ENCODE assay signal across 19 cellular contexts in the genomic region with DNA sequence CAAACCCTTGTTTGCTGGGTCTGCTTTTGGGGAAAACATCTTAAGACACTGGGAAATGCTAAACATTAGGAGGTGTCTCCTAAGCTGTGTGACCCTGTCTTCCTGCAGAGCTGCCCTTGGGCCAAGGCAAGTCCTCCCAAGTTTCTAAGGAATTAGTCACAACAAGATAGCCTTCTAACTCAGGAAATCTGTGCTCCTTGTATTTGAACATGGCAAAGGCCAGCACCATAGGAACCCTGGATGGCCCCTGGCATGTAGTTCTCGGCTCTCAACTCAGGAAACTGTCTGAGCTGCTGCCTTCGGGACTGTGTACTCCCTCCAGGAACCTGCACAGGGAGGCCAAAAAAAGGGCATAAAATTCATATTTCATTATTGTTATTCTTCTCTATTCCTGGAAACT. TPM values are rescaled to one million over a fixed set of nuclear protein-coding genes. Genes with fewer than 3 reads are reported as not detected.
A peak's percentile ranks its signal among the peaks of the same experiment; 100 is the strongest.
DNase-seq lines count a peak whose midpoint lies in the region; ATAC-seq and TF ChIP-seq lines count a peak whose summit lies in the region.
"Had no signal": no experiment of that assay in that cellular context is flagged by ENCODE, and none has a peak within 500 bp of the region (broad histone marks: within the 10 kb centered on the region; RNA-seq: fewer than 3 reads in every experiment).

No MANE protein-coding gene starts in this region.

- H3K9me3 ChIP-seq in trophoblast cell (ENCODE audit: insufficient read depth, low read depth, low read length): no peaks in the 10 kb centered on the region
- H3K9me3 ChIP-seq: right atrium auricular region, stomach, uterus had no signal

- H3K36me3 ChIP-seq in trophoblast cell (ENCODE audit: control insufficient read depth in 1 of 2, insufficient read depth in 2 of 2, low read length in 2 of 2): peaks cover 0 to 7% of the 10 kb centered on the region in 2 experiments
- H3K36me3 ChIP-seq: right atrium auricular region, uterus had no signal

- no peak overlapping the region for H3K9ac ChIP-seq in trophoblast cell (ENCODE audit: low read length)

- no peak overlapping the region for H3K4ac ChIP-seq in trophoblast cell (ENCODE audit: low read depth, low read length)

- H2BK12ac ChIP-seq in trophoblast cell (ENCODE audit: low read length): no peak overlapping the region

- peaks cover 16% of the 10 kb centered on the region in 2 experiments for H3K4me1 ChIP-seq in trophoblast cell (ENCODE audit: control insufficient read depth in 1 of 2, insufficient read depth in 2 of 2, low read length in 2 of 2)

- H3K27ac ChIP-seq in RWPE1: peak overlapping the region; percentile 76
- peak overlapping the region; percentile 54 for H3K27ac ChIP-seq in epithelial cell of prostate
- H3K27ac ChIP-seq in trophoblast cell (ENCODE audit: low read depth, low read length): no peak overlapping the region
- H3K27ac ChIP-seq: right atrium auricular region, stomach, uterus had no signal

- POLR2A ChIA-PET in RWPE1 (lab: Yijun Ruan, JAX; ENCODE audit: low non-redundant PET): no interaction called here

- no peaks in the 10 kb centered on the region for H3K79me2 ChIP-seq in trophoblast cell (ENCODE audit: control insufficient read depth, insufficient read depth, low read length, poor library complexity)

- no peaks in the 10 kb centered on the region for H3K79me1 ChIP-seq in trophoblast cell (ENCODE audit: low read length)

- H2BK120ac ChIP-seq in trophoblast cell (ENCODE audit: insufficient read depth, low read length, poor library complexity): no peak overlapping the region

- H3K23ac ChIP-seq in trophoblast cell (ENCODE audit: low read length): no peak overlapping the region

- H3K27me3 ChIP-seq in trophoblast cell (ENCODE audit: insufficient read depth, low read length): no peaks in the 10 kb centered on the region
- H3K27me3 ChIP-seq: right atrium auricular region, uterus had no signal

- no peak overlapping the region for H4K12ac ChIP-seq in trophoblast cell (ENCODE audit: low read depth, low read length)

- no peak overlapping the region for H2AK5ac ChIP-seq in trophoblast cell (ENCODE audit: low read length)

- WGBS in trophoblast cell (ENCODE audit: extremely low coverage, insufficient coverage, insufficient read length): no CpG with 5 or more reads among the region's 2 CpGs

- H4K91ac ChIP-seq in trophoblast cell (ENCODE audit: low read depth, low read length): no peak overlapping the region

- H2BK5ac ChIP-seq in trophoblast cell (ENCODE audit: low read depth, low read length, poor library complexity): no peak overlapping the region

- no peak overlapping the region for H3K4me3 ChIP-seq in trophoblast cell (ENCODE audit: low read depth, low read length)
- H3K4me3 ChIP-seq: right atrium auricular region, stomach, uterus had no signal

- no peak for TF ChIP-seq CTCF in RWPE1 (conservative IDR thresholded peaks at IDR 0.05; ENCODE audit: low read depth)

- CTCF ChIA-PET in RWPE1 (lab: Yijun Ruan, JAX): interaction anchor here (0.6 to 1.4 kb wide), 4 partner anchors 35 to 392 kb away, joined by 3 to 4 read pairs (median 4); no protein-coding TSS in a partner anchor

- no peak overlapping the region for H3K14ac ChIP-seq in trophoblast cell (ENCODE audit: low read length)

- H2AFZ ChIP-seq in trophoblast cell (ENCODE audit: insufficient read depth, low read length, poor library complexity): no peak overlapping the region

- no peak overlapping the region for H3K18ac ChIP-seq in trophoblast cell (ENCODE audit: low read length)

- DNase-seq in EH (ENCODE audit: low read depth) (peak; percentile 78), RWPE1 (ENCODE audit: low spot score) (peak; percentile 52), epithelial cell of prostate (ENCODE audit: low read depth, low spot score) (no peak), trophoblast cell (peak; percentile 20 to 67), NCI-H1694 (lab: John Stamatoyannopoulos, UW) (no peak), SIG-M5 (lab: John Stamatoyannopoulos, UW) (no peak)
- DNase-seq: activated CD4-positive, alpha-beta T cell treated with anti-CD3 and anti-CD28 coated beads for 36 hours; activated gamma-delta T cell treated with Interleukin-2 at 50 U/mL for 16 hours; CD8-positive, alpha-beta memory T cell; DND-41; erythroblast; NCI-H2081 treated with DMSO at 0.1 percent for 48 hours; NCI-H524 treated with DMSO at 0.1 percent for 48 hours; stimulated activated CD4-positive, alpha-beta T cell treated with anti-CD3 and anti-CD28 coated beads, Interleukin-2, amount 100 ng/mL, for 24 hours; stomach; uterus had no signal

- no peak overlapping the region for H3K4me2 ChIP-seq in trophoblast cell (ENCODE audit: low read length)

- H4K8ac ChIP-seq in trophoblast cell (ENCODE audit: low read depth, low read length): no peak overlapping the region

- ATAC-seq in GM19395 (IDR thresholded peaks at IDR 0.05; ENCODE audit: unreplicated experiment): no peak
- no peak for ATAC-seq in HG02970 (IDR thresholded peaks at IDR 0.05; ENCODE audit: low FRiP score, unreplicated experiment)
- ATAC-seq: activated CD4-positive, alpha-beta T cell treated with anti-CD3 and anti-CD28 coated beads for 36 hours had no signal

RNA-seq across cellular contexts. Expression of a gene that starts 37.6 kb away (rescaled TPM):
- 3.7 and 4.1 TPM in 2 replicates for polyA plus RNA-seq in trophoblast cell (2013)

Comparison
In these comparisons a context has a peak if more than half of its experiments do, and no peak if none do; other contexts are left out.
1. DNase-seq: peak in EH (single experiment), RWPE1 (single experiment) and trophoblast cell (2 of 2); none in epithelial cell of prostate (single experiment), NCI-H1694 (single experiment) and SIG-M5 (single experiment).